In genomic region chr1:21265644-21266043, GRCh38 we compare ENCODE assay signal across 1 cellular context.
TF ChIP-seq lines count a peak whose summit lies in the region.

No MANE protein-coding gene starts in this region.

TF ChIP-seq in K562, 482 proteins besides CTCF, POLR2A, EP300 and RAD21:
- TF ChIP-seq SMARCB1 (IDR thresholded peaks at IDR 0.05; ENCODE audit: insufficient read length, low read depth) (no peak), YY1 (IDR thresholded peaks at IDR 0.05; ENCODE audit: borderline replicate concordance in 1 of 3, control insufficient read depth in 1 of 3, extremely low read depth in 1 of 3, insufficient read depth in 3 of 3, insufficient read length in 1 of 3, insufficient replicate concordance in 2 of 3, low read depth in 1 of 3, low read length in 2 of 3) (no peak), POLR3A (IDR thresholded peaks at IDR 0.05; ENCODE audit: borderline replicate concordance, extremely low read depth, insufficient read depth, insufficient read length) (no peak), AFF4 (CRISPR knock-in tag; IDR thresholded peaks at IDR 0.05) (no peak), NRF1 (conservative IDR thresholded peaks at IDR 0.05 in 1 of 2, IDR thresholded peaks at IDR 0.05 in 1 of 2) (no peak), PHF21A (IDR thresholded peaks at IDR 0.05; ENCODE audit: borderline replicate concordance, low read depth) (no peak), RBM15 (IDR thresholded peaks at IDR 0.05; ENCODE audit: insufficient read depth, low read length) (no peak), ZNF717 (CRISPR knock-in tag; IDR thresholded peaks at IDR 0.05) (no peak), PRPF4 (IDR thresholded peaks at IDR 0.05; ENCODE audit: insufficient read depth, low read depth, low read length, poor library complexity, severe bottlenecking) (no peak), TOE1 (IDR thresholded peaks at IDR 0.05; ENCODE audit: borderline replicate concordance) (no peak), TOE1 (CRISPR knock-in tag; IDR thresholded peaks at IDR 0.05; ENCODE audit: borderline replicate concordance, low read depth) (no peak), NCOA2 (IDR thresholded peaks at IDR 0.05; ENCODE audit: partially characterized antibody in 2 of 2) (no peak), BRD9 (IDR thresholded peaks at IDR 0.05; ENCODE audit: low read depth, partially characterized antibody) (no peak), PHB2 (IDR thresholded peaks at IDR 0.05; ENCODE audit: low read depth) (no peak), EP400 (IDR thresholded peaks at IDR 0.05) (no peak), SOX6 (IDR thresholded peaks at IDR 0.05) (no peak), ZNF41 (CRISPR knock-in tag; conservative IDR thresholded peaks at IDR 0.05) (no peak), NCOA6 (IDR thresholded peaks at IDR 0.05) (no peak), MXI1 (IDR thresholded peaks at IDR 0.05; ENCODE audit: low read depth, low read length) (no peak), SRSF9 (IDR thresholded peaks at IDR 0.05; ENCODE audit: borderline replicate concordance, low read depth, low read length) (no peak)
- TF ChIP-seq, protein P1, sequence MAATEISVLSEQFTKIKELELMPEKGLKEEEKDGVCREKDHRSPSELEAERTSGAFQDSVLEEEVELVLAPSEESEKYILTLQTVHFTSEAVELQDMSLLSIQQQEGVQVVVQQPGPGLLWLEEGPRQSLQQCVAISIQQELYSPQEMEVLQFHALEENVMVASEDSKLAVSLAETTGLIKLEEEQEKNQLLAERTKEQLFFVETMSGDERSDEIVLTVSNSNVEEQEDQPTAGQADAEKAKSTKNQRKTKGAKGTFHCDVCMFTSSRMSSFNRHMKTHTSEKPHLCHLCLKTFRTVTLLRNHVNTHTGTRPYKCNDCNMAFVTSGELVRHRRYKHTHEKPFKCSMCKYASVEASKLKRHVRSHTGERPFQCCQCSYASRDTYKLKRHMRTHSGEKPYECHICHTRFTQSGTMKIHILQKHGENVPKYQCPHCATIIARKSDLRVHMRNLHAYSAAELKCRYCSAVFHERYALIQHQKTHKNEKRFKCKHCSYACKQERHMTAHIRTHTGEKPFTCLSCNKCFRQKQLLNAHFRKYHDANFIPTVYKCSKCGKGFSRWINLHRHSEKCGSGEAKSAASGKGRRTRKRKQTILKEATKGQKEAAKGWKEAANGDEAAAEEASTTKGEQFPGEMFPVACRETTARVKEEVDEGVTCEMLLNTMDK (IDR thresholded peaks at IDR 0.05; ENCODE audit: borderline replicate concordance, insufficient read depth, low read depth, low read length, poor library complexity, severe bottlenecking) = no peak
